In genomic region chr5:181053760-181054122, GRCh38 we compare ENCODE assay signal across 8 cellular contexts. TPM values are rescaled to one million over a fixed set of nuclear protein-coding genes. Genes with fewer than 3 reads are reported as not detected.
A peak's percentile ranks its signal among the peaks of the same experiment; 100 is the strongest.
DNase-seq lines count a peak whose midpoint lies in the region; ATAC-seq, FAIRE-seq and TF ChIP-seq lines count a peak whose summit lies in the region.

No MANE protein-coding gene starts in this region.

- peak; percentile 15 for DNase-seq in stimulated activated CD4-positive, alpha-beta T cell treated with anti-CD3 and anti-CD28 coated beads, Interleukin-15, amount 100 ng/mL, for 24 hours
- no peak for DNase-seq in stimulated activated CD4-positive, alpha-beta T cell treated with anti-CD3 and anti-CD28 coated beads, Interleukin-4, amount 100 ng/mL, for 24 hours
- DNase-seq in brain microvascular endothelial cell (no peak), uterus (no peak), RCC 7860 (ENCODE audit: low spot score) (no peak), 8988T (no peak)

- intact Hi-C loops in uterus (cut with DNase I; ENCODE audit: low total_unique reads): no loop called here

- no peak for TF ChIP-seq POLR2A in uterus (IDR thresholded peaks at IDR 0.05)

- WGBS in mesodermal cell (ENCODE audit: insufficient coverage in 2 of 2), 2 experiments: 14 to 15% methylated on average over 18 to 23 of the region's 23 CpGs

- TF ChIP-seq CTCF in brain microvascular endothelial cell (IDR thresholded peaks at IDR 0.05; ENCODE audit: low read depth, low read length, missing control alignments): no peak
- no peak for TF ChIP-seq CTCF in uterus (IDR thresholded peaks at IDR 0.05)

- H3K9me3 ChIP-seq in mesodermal cell (ENCODE audit: control insufficient read depth, low read length) (no peaks in the 10 kb centered on the region), uterus (no peaks in the 10 kb centered on the region)

- H3K4me3 ChIP-seq in brain microvascular endothelial cell (ENCODE audit: low read depth, low read length) (peak overlapping the region; percentile 47), mesodermal cell (ENCODE audit: extremely low read depth, insufficient read depth, low read length, poor library complexity, severe bottlenecking) (peak overlapping the region; percentile 47), uterus (peak overlapping the region; percentile 22 to 42)

- H3K4me1 ChIP-seq in mesodermal cell (ENCODE audit: control insufficient read depth, insufficient read depth, low read length, poor library complexity, severe bottlenecking): no peaks in the 10 kb centered on the region
- H3K4me1 ChIP-seq in uterus: no peaks in the 10 kb centered on the region

- H3K27ac ChIP-seq in brain microvascular endothelial cell (no peak overlapping the region), mesodermal cell (ENCODE audit: low read depth, low read length, severe bottlenecking) (no peak overlapping the region), uterus (no peak overlapping the region)

- FAIRE-seq in RCC 7860 (lab: Jason Lieb, UNC): no peak

- no peak for ATAC-seq in HG03565 (IDR thresholded peaks at IDR 0.05; ENCODE audit: unreplicated experiment)

- H3K27me3 ChIP-seq in brain microvascular endothelial cell (replicated peaks): peaks cover 50% of the 10 kb centered on the region
- peaks cover 0 to 20% of the 10 kb centered on the region in 2 donors for H3K27me3 ChIP-seq in uterus

- H3K36me3 ChIP-seq in brain microvascular endothelial cell (replicated peaks) (no peaks in the 10 kb centered on the region), mesodermal cell (ENCODE audit: control insufficient read depth, insufficient read depth, low read length) (no peaks in the 10 kb centered on the region), uterus (no peaks in the 10 kb centered on the region)

- in situ Hi-C loops in brain microvascular endothelial cell (cut with HindIII; ENCODE audit: low pct_ligation_motif_present, low sequenced_read_pairs): no loop called here

RNA-seq across cellular contexts. Expression of gene BTNL9, which starts 13.7 kb away (rescaled TPM):
- polyA plus RNA-seq in mesodermal cell (2013, experiment 1 of 2): 0.77 TPM
- 0.40 TPM for polyA plus RNA-seq in mesodermal cell (2013, experiment 2 of 2)
- 10 to 100 TPM in 3 of 4 donors, 1 to 10 TPM in 1; 9.0 to 36.9 (median 18.9) TPM for total RNA-seq in uterus
